ENCODE assay signal across 33 cellular contexts in genomic region chr3:137737208-137737607, GRCh38. TPM values are rescaled to one million over a fixed set of nuclear protein-coding genes. Genes with fewer than 3 reads are reported as not detected.
"Had no signal": no experiment of that assay in that cellular context is flagged by ENCODE, and none has a peak within 500 bp of the region (broad histone marks: within the 10 kb centered on the region; RNA-seq: fewer than 3 reads in every experiment).

No MANE protein-coding gene starts in this region.

- H3K27ac Mint-ChIP-seq: stimulated activated effector memory CD8-positive, alpha-beta T cell treated with anti-CD3 and anti-CD28 coated beads, Interleukin-12 subunit alpha, Interleukin-12 subunit beta, amount 100 ng/mL, for 72 hours; stimulated activated memory B cell treated with anti-CD40 and anti-IgM and Interleukin-4, amounts not matched to agents 10 μg/mL and 1 μg/mL and 100 μg/mL, for 72 hours; stimulated activated naive B cell treated with anti-CD40 and anti-IgM and Interleukin-4, amounts not matched to agents 10 μg/mL and 1 μg/mL and 100 μg/mL, for 72 hours; stimulated activated naive CD8-positive, alpha-beta T cell treated with anti-CD3 and anti-CD28 coated beads, Interleukin-15, amount 100 ng/mL, for 72 hours; stimulated activated naive CD8-positive, alpha-beta T cell treated with anti-CD3 and anti-CD28 coated beads, Interleukin-15, Interleukin-2, amounts not matched to agents 100 ng/mL and 50 ng/mL, for 24 hours; type B pancreatic cell had no signal

- ATAC-seq: stimulated activated effector memory CD8-positive, alpha-beta T cell treated with anti-CD3 and anti-CD28 coated beads, Interleukin-12 subunit alpha, Interleukin-12 subunit beta, amount 100 ng/mL, for 72 hours; stimulated activated memory B cell treated with anti-CD40 and anti-IgM and Interleukin-4, amounts not matched to agents 10 μg/mL and 1 μg/mL and 100 μg/mL, for 72 hours; stimulated activated naive B cell treated with anti-CD40 and anti-IgM and Interleukin-4, amounts not matched to agents 10 μg/mL and 1 μg/mL and 100 μg/mL, for 72 hours; stimulated activated naive CD8-positive, alpha-beta T cell treated with anti-CD3 and anti-CD28 coated beads, Interleukin-15, amount 100 ng/mL, for 72 hours; stimulated activated naive CD8-positive, alpha-beta T cell treated with anti-CD3 and anti-CD28 coated beads, Interleukin-15, Interleukin-2, amounts not matched to agents 100 U/mL and 50 U/mL, for 24 hours; upper lobe of right lung had no signal

- H3K27ac ChIP-seq: stomach, suprapubic skin, testis, thoracic aorta, thyroid gland, tibial artery, tibial nerve, transverse colon, upper lobe of left lung, upper lobe of right lung, uterus, vagina had no signal

- H3K27me3 Mint-ChIP-seq: stimulated activated memory B cell treated with anti-CD40 and anti-IgM and Interleukin-4, amounts not matched to agents 10 μg/mL and 1 μg/mL and 100 μg/mL, for 72 hours; stimulated activated naive B cell treated with anti-CD40 and anti-IgM and Interleukin-4, amounts not matched to agents 10 μg/mL and 1 μg/mL and 100 μg/mL, for 72 hours; stimulated activated naive CD8-positive, alpha-beta T cell treated with anti-CD3 and anti-CD28 coated beads, Interleukin-15, amount 100 ng/mL, for 72 hours had no signal

- H3K36me3 ChIP-seq: stomach, suprapubic skin, thoracic aorta, thyroid gland, tibial artery, tibial nerve, transverse colon, upper lobe of left lung, upper lobe of right lung, uterus, vagina had no signal

- H3K4me3 Mint-ChIP-seq: stimulated activated effector memory CD8-positive, alpha-beta T cell treated with anti-CD3 and anti-CD28 coated beads, Interleukin-12 subunit alpha, Interleukin-12 subunit beta, amount 100 ng/mL, for 72 hours; stimulated activated memory B cell treated with anti-CD40 and anti-IgM and Interleukin-4, amounts not matched to agents 10 μg/mL and 1 μg/mL and 100 μg/mL, for 72 hours; stimulated activated naive B cell treated with anti-CD40 and anti-IgM and Interleukin-4, amounts not matched to agents 10 μg/mL and 1 μg/mL and 100 μg/mL, for 72 hours; stimulated activated naive CD8-positive, alpha-beta T cell treated with anti-CD3 and anti-CD28 coated beads, Interleukin-15, amount 100 ng/mL, for 72 hours; stimulated activated naive CD8-positive, alpha-beta T cell treated with anti-CD3 and anti-CD28 coated beads, Interleukin-15, Interleukin-2, amounts not matched to agents 100 ng/mL and 50 ng/mL, for 24 hours; type B pancreatic cell had no signal

- H3K4me3 ChIP-seq: stomach, suprapubic skin, testis, thoracic aorta, thyroid gland, tibial artery, tibial nerve, transverse colon, upper lobe of left lung, upper lobe of right lung, uterus, vagina had no signal

- DNase-seq: stimulated activated CD4-positive, alpha-beta T cell treated with anti-CD3 and anti-CD28 coated beads, Interleukin-2, amount 100 ng/mL, for 48 hours; stimulated activated CD4-positive, alpha-beta T cell treated with anti-CD3 and anti-CD28 coated beads, Interleukin-4, amount 100 ng/mL, for 1 hour; stimulated activated CD4-positive, alpha-beta T cell treated with anti-CD3 and anti-CD28 coated beads, Interleukin-4, amount 100 ng/mL, for 24 hours; stimulated activated CD4-positive, alpha-beta T cell treated with anti-CD3 and anti-CD28 coated beads, Interleukin-4, amount 100 ng/mL, for 4 hours; stimulated activated CD8-positive, alpha-beta memory T cell treated with anti-CD3 and anti-CD28 coated beads, Interleukin-4, amount 100 ng/mL, for 48 hours; stimulated activated naive B cell treated with anti-CD40 and anti-IgM and Interleukin-4, amounts not matched to agents 10 μg/mL and 1 μg/mL and 100 μg/mL, for 72 hours; stimulated activated naive CD4-positive, alpha-beta T cell; stimulated activated naive CD4-positive, alpha-beta T cell treated with Interleukin-2 at 50 U/mL for 16 hours; stimulated activated naive CD8-positive, alpha-beta T cell treated with anti-CD3 and anti-CD28 coated beads, Interleukin-15, amount 100 ng/mL, for 72 hours; stimulated activated naive CD8-positive, alpha-beta T cell treated with anti-CD3 and anti-CD28 coated beads, Interleukin-15, Interleukin-2, amounts not matched to agents 100 U/mL and 50 U/mL, for 24 hours; stomach; substantia nigra; testis; thyroid gland; tibial artery; transverse colon; trophoblast cell; upper lobe of left lung; upper lobe of right lung; uterus had no signal

- H3K4me1 Mint-ChIP-seq: stimulated activated effector memory CD8-positive, alpha-beta T cell treated with anti-CD3 and anti-CD28 coated beads, Interleukin-12 subunit alpha, Interleukin-12 subunit beta, amount 100 ng/mL, for 72 hours; stimulated activated memory B cell treated with anti-CD40 and anti-IgM and Interleukin-4, amounts not matched to agents 10 μg/mL and 1 μg/mL and 100 μg/mL, for 72 hours; stimulated activated naive B cell treated with anti-CD40 and anti-IgM and Interleukin-4, amounts not matched to agents 10 μg/mL and 1 μg/mL and 100 μg/mL, for 72 hours; stimulated activated naive CD8-positive, alpha-beta T cell treated with anti-CD3 and anti-CD28 coated beads, Interleukin-15, amount 100 ng/mL, for 72 hours had no signal

- H3K27me3 ChIP-seq: suprapubic skin, testis, thyroid gland, tibial artery, tibial nerve, transverse colon, upper lobe of left lung, upper lobe of right lung, uterus, vagina had no signal

- H3K9me3 ChIP-seq: testis, thyroid gland, transverse colon, upper lobe of right lung, uterus, vagina had no signal

- H3K36me3 Mint-ChIP-seq: stimulated activated effector memory CD8-positive, alpha-beta T cell treated with anti-CD3 and anti-CD28 coated beads, Interleukin-12 subunit alpha, Interleukin-12 subunit beta, amount 100 ng/mL, for 72 hours; stimulated activated memory B cell treated with anti-CD40 and anti-IgM and Interleukin-4, amounts not matched to agents 10 μg/mL and 1 μg/mL and 100 μg/mL, for 72 hours; stimulated activated naive B cell treated with anti-CD40 and anti-IgM and Interleukin-4, amounts not matched to agents 10 μg/mL and 1 μg/mL and 100 μg/mL, for 72 hours; type B pancreatic cell had no signal

- H3K9me3 Mint-ChIP-seq: type B pancreatic cell had no signal

- H3K4me1 ChIP-seq: stomach, suprapubic skin, testis, thyroid gland, tibial artery, tibial nerve, transverse colon, upper lobe of left lung, upper lobe of right lung, uterus, vagina had no signal

- FAIRE-seq: urothelium cell line had no signal

RNA-seq across cellular contexts. Expression of gene SOX14, which starts 26.9 kb away (rescaled TPM):
- total RNA-seq: stomach, subcutaneous adipose tissue, suprapubic skin, temporal lobe, testis, thoracic aorta, thyroid gland, tibial nerve, transverse colon, upper lobe of right lung, ureter, urinary bladder, vagina had no signal
- polyA plus RNA-seq: stomach, urinary bladder had no signal
